ENCODE assay signal across 12 cellular contexts in the genomic region with DNA sequence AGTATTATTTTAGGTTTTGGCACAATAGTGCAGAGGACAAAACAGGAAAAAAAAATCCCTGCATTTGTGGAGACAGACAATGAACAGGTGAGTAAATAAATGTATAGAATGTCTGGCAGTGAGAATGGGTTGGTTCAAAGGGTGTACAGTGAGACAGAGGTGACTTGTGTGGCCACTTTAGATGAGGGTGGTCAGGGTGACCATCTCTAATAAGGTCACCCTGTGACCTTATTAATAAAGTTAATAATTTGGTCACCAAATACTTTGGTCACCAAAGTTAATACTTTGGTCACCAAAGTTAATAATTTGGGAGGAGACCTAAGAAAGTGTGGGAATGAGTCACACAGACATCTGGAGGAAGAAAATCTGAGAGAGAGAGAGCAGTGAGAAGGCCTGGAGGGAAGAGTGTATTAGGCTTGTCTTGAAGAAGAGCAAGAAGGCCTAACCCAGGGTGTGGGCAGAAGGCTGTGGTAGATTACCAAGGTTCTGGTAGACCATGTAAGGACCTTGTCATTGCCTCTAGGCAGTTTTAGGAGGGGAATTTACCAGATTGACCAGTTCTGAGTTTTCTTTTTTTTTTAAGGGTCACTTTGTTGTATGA.
DNase-seq lines count a peak whose midpoint lies in the region; ATAC-seq and TF ChIP-seq lines count a peak whose summit lies in the region.
"Had no signal": no experiment of that assay in that cellular context is flagged by ENCODE, and none has a peak within 500 bp of the region (broad histone marks: within the 10 kb centered on the region; RNA-seq: fewer than 3 reads in every experiment).

No MANE protein-coding gene starts in this region.

- ATAC-seq in HG02763 (IDR thresholded peaks at IDR 0.05; ENCODE audit: unreplicated experiment) (peak; percentile 82), HG03457 (IDR thresholded peaks at IDR 0.05; ENCODE audit: unreplicated experiment) (peak; percentile 87)
- peak; percentile 40 for ATAC-seq in stimulated activated naive CD8-positive, alpha-beta T cell treated with anti-CD3 and anti-CD28 coated beads, Interleukin-15, Interleukin-2, amounts not matched to agents 100 U/mL and 50 U/mL, for 24 hours
- ATAC-seq: Panc1 had no signal

- peak overlapping the region; percentile 76 for H3K27ac Mint-ChIP-seq in activated naive CD4-positive, alpha-beta T cell treated with anti-CD3 and anti-CD28 coated beads, Interleukin-2, amount 50 U/mL, for 24 hours
- H3K27ac Mint-ChIP-seq in activated naive CD4-positive, alpha-beta T cell treated with anti-CD3 and anti-CD28 coated beads for 36 hours = no peak overlapping the region

- H3K36me3 ChIP-seq in WERI-Rb-1 = no peaks in the 10 kb centered on the region

- H3K9me3 Mint-ChIP-seq in activated naive CD4-positive, alpha-beta T cell treated with anti-CD3 and anti-CD28 coated beads, Interleukin-2, amount 50 U/mL, for 24 hours = peaks cover 6% of the 10 kb centered on the region
- H3K9me3 Mint-ChIP-seq in activated naive CD4-positive, alpha-beta T cell treated with anti-CD3 and anti-CD28 coated beads for 36 hours = peaks cover 5% of the 10 kb centered on the region

- no peaks in the 10 kb centered on the region for H3K27me3 ChIP-seq in WERI-Rb-1 (ENCODE audit: insufficient read depth, low read depth, severe bottlenecking)

- H3K9me3 ChIP-seq in WERI-Rb-1 (ENCODE audit: severe bottlenecking) = no peaks in the 10 kb centered on the region

- CTCF ChIA-PET in activated naive CD4-positive, alpha-beta T cell treated with anti-CD3 and anti-CD28 coated beads for 36 hours (lab: Charles Lee) = no interaction called here

- TF ChIP-seq CTCF in WERI-Rb-1 (IDR thresholded peaks at IDR 0.05; ENCODE audit: low read depth, low read length) = no peak

- intact Hi-C loops in activated naive CD4-positive, alpha-beta T cell treated with anti-CD3 and anti-CD28 coated beads for 36 hours (cut with micrococcal nuclease) = loop anchor here (1.0 kb wide), 1 partner anchor 7 kb away; no protein-coding TSS in a partner anchor

- H3K27me3 Mint-ChIP-seq in activated naive CD4-positive, alpha-beta T cell treated with anti-CD3 and anti-CD28 coated beads, Interleukin-2, amount 50 U/mL, for 24 hours = no peaks in the 10 kb centered on the region
- H3K27me3 Mint-ChIP-seq in activated naive CD4-positive, alpha-beta T cell treated with anti-CD3 and anti-CD28 coated beads for 36 hours (ENCODE audit: low read depth) = peaks cover 4% of the 10 kb centered on the region

- DNase-seq in activated naive CD4-positive, alpha-beta T cell treated with anti-CD3 and anti-CD28 coated beads for 36 hours = no peak
- no peak for DNase-seq in stimulated activated naive CD8-positive, alpha-beta T cell treated with anti-CD3 and anti-CD28 coated beads, Interleukin-15, Interleukin-2, amounts not matched to agents 100 U/mL and 50 U/mL, for 24 hours
- DNase-seq in HuH-7 (ENCODE audit: low spot score) (no peak), NCI-H1436 treated with DMSO at 0.1 percent for 48 hours (lab: John Stamatoyannopoulos, UW) (no peak), WERI-Rb-1 (no peak)
- DNase-seq: DND-41, IMR-90, NCI-H2107 had no signal

- no peak overlapping the region for H3K4me3 Mint-ChIP-seq in activated naive CD4-positive, alpha-beta T cell treated with anti-CD3 and anti-CD28 coated beads, Interleukin-2, amount 50 U/mL, for 24 hours
- H3K4me3 Mint-ChIP-seq in activated naive CD4-positive, alpha-beta T cell treated with anti-CD3 and anti-CD28 coated beads for 36 hours = no peak overlapping the region

- H3K4me1 Mint-ChIP-seq in activated naive CD4-positive, alpha-beta T cell treated with anti-CD3 and anti-CD28 coated beads, Interleukin-2, amount 50 U/mL, for 24 hours = peaks cover 36% of the 10 kb centered on the region
- peaks cover 31% of the 10 kb centered on the region for H3K4me1 Mint-ChIP-seq in activated naive CD4-positive, alpha-beta T cell treated with anti-CD3 and anti-CD28 coated beads for 36 hours (ENCODE audit: low read depth)

- no peak overlapping the region for H3K27ac ChIP-seq in WERI-Rb-1

- H3K36me3 Mint-ChIP-seq in activated naive CD4-positive, alpha-beta T cell treated with anti-CD3 and anti-CD28 coated beads, Interleukin-2, amount 50 U/mL, for 24 hours = no peaks in the 10 kb centered on the region
- no peaks in the 10 kb centered on the region for H3K36me3 Mint-ChIP-seq in activated naive CD4-positive, alpha-beta T cell treated with anti-CD3 and anti-CD28 coated beads for 36 hours (ENCODE audit: low read depth)

- no peak overlapping the region for H3K4me3 ChIP-seq in WERI-Rb-1 (ENCODE audit: low read depth, low read length)
